ENCODE assay signal across 24 cellular contexts in genomic region chr1:62040450-62040849, GRCh38.
DNase-seq lines count a peak whose midpoint lies in the region; ATAC-seq and TF ChIP-seq lines count a peak whose summit lies in the region.
"Had no signal": no experiment of that assay in that cellular context is flagged by ENCODE, and none has a peak within 500 bp of the region (broad histone marks: within the 10 kb centered on the region; RNA-seq: fewer than 3 reads in every experiment).

No MANE protein-coding gene starts in this region.

- no peak for TF ChIP-seq CTCF in mammary epithelial cell (conservative IDR thresholded peaks at IDR 0.05 in 1 of 2, IDR thresholded peaks at IDR 0.05 in 1 of 2; ENCODE audit: extremely low read depth in 1 of 2, insufficient read depth in 1 of 2, low read depth in 1 of 2, low read length in 2 of 2)
- TF ChIP-seq CTCF in mesothelial cell of epicardium (IDR thresholded peaks at IDR 0.05; ENCODE audit: unreplicated experiment) = no peak

- DNase-seq in NCI-H2029 treated with DMSO at 0.1 percent for 48 hours (lab: John Stamatoyannopoulos, UW) (peak; percentile 42), NCI-H2029 (lab: John Stamatoyannopoulos, UW) (no peak), NCI-H146 treated with DMSO at 0.1 percent for 48 hours (lab: John Stamatoyannopoulos, UW; ENCODE audit: unreplicated experiment) (peak; percentile 23), mammary epithelial cell (peak; percentile 14), mesothelial cell of epicardium (ENCODE audit: low spot score in 2 of 2, unreplicated experiment in 2 of 2) (no peak), left colon (no peak), occipital lobe (lab: John Stamatoyannopoulos, UW) (no peak)
- DNase-seq in NK-92 treated with Interleukin-12 subunit alpha and Interleukin-12 subunit beta, amount 100 ng/mL, for 24 hours (lab: John Stamatoyannopoulos, UW) = no peak
- DNase-seq: activated CD4-positive, alpha-beta T cell treated with anti-CD3 and anti-CD28 coated beads, Interleukin-2, amount 10 ng/mL, durations not matched to agents 7 days and 5 days; activated CD8-positive, alpha-beta memory T cell treated with anti-CD3 and anti-CD28 coated beads, Interleukin-2, amount 50 U/mL, for 4 hours; activated effector memory CD4-positive, alpha-beta T cell treated with Interleukin-2 at 50 U/mL for 16 hours; activated naive CD8-positive, alpha-beta T cell treated with anti-CD3 and anti-CD28 coated beads, Interleukin-2, amount 50 U/mL, for 24 hours; BE2C; body of pancreas; GM23248; NCI-H1092; NCI-H226; Peyer's patch; sigmoid colon; stimulated activated CD4-positive, alpha-beta T cell treated with anti-CD3 and anti-CD28 coated beads, Interleukin-15, amount 100 ng/mL, for 24 hours; upper lobe of right lung had no signal

- dilution Hi-C loops in mammary epithelial cell (cut with HindIII; ENCODE audit: low sequenced_read_pairs) = no loop called here

- BruUV-seq in mammary epithelial cell (replicated peaks; lab: Mats Ljungman, UMichigan) = no TSS peak

- WGBS in mammary epithelial cell (ENCODE audit: low coverage, missing lambda C conversion rate) = 42% methylated on average over 2 of the region's 2 CpGs

- in situ Hi-C loops in mammary epithelial cell (cut with MboI; ENCODE audit: low sequenced_read_pairs in 2 of 2) = no loop called here

- peak overlapping the region; percentile 41 for H3K27ac Mint-ChIP-seq in mesothelial cell of epicardium
- H3K27ac Mint-ChIP-seq: activated CD4-positive, alpha-beta T cell treated with anti-CD3 and anti-CD28 coated beads, Interleukin-2, amount 10 ng/mL, durations not matched to agents 7 days and 5 days; activated naive CD8-positive, alpha-beta T cell treated with anti-CD3 and anti-CD28 coated beads, Interleukin-2, amount 50 U/mL, for 24 hours; T-helper 1 cell treated with Interleukin-12 subunit alpha and Interleukin-12 subunit beta and Interleukin-4 antibody, amounts not matched to agents 30 μg/mL and 1 μg/mL, for 36 hours had no signal

- no peaks in the 10 kb centered on the region for H3K4me1 ChIP-seq in mammary epithelial cell (ENCODE audit: insufficient read depth, low read length)
- H3K4me1 ChIP-seq: body of pancreas, Peyer's patch, upper lobe of right lung had no signal

- H3K4me2 ChIP-seq in mammary epithelial cell (ENCODE audit: insufficient read depth, low read depth, low read length) = no peak overlapping the region

- H3K27me3 Mint-ChIP-seq in mesothelial cell of epicardium (ENCODE audit: low read depth) = no peaks in the 10 kb centered on the region
- H3K27me3 Mint-ChIP-seq: activated CD4-positive, alpha-beta T cell treated with anti-CD3 and anti-CD28 coated beads, Interleukin-2, amount 10 ng/mL, durations not matched to agents 7 days and 5 days; activated naive CD8-positive, alpha-beta T cell treated with anti-CD3 and anti-CD28 coated beads, Interleukin-2, amount 50 U/mL, for 24 hours had no signal

- no peaks in the 10 kb centered on the region for H3K9me3 Mint-ChIP-seq in mesothelial cell of epicardium
- H3K9me3 Mint-ChIP-seq: activated CD4-positive, alpha-beta T cell treated with anti-CD3 and anti-CD28 coated beads, Interleukin-2, amount 10 ng/mL, durations not matched to agents 7 days and 5 days; activated naive CD8-positive, alpha-beta T cell treated with anti-CD3 and anti-CD28 coated beads, Interleukin-2, amount 50 U/mL, for 24 hours; nephron; T-helper 1 cell treated with Interleukin-12 subunit alpha and Interleukin-12 subunit beta and Interleukin-4 antibody, amounts not matched to agents 30 μg/mL and 1 μg/mL, for 36 hours had no signal

- CTCF ChIA-PET in mammary epithelial cell (lab: Charles Lee; ENCODE audit: low non-redundant PET) = no interaction called here

- no peak overlapping the region for H2AFZ ChIP-seq in mammary epithelial cell (ENCODE audit: low read depth, low read length)
- H2AFZ ChIP-seq: GM23248 had no signal

- H3K9ac ChIP-seq in mammary epithelial cell (ENCODE audit: insufficient read depth, low read length) = no peak overlapping the region
- H3K9ac ChIP-seq: GM23248 had no signal

- no peaks in the 10 kb centered on the region for H3K36me3 ChIP-seq in mammary epithelial cell (ENCODE audit: insufficient read depth, low read length)
- H3K36me3 ChIP-seq: BE2C, Peyer's patch, sigmoid colon, upper lobe of right lung had no signal

- H3K36me3 Mint-ChIP-seq in mesothelial cell of epicardium = peaks cover 6% of the 10 kb centered on the region

- peaks cover 16% of the 10 kb centered on the region for H3K4me1 Mint-ChIP-seq in mesothelial cell of epicardium
- H3K4me1 Mint-ChIP-seq: activated CD4-positive, alpha-beta T cell treated with anti-CD3 and anti-CD28 coated beads, Interleukin-2, amount 10 ng/mL, durations not matched to agents 7 days and 5 days; activated naive CD8-positive, alpha-beta T cell treated with anti-CD3 and anti-CD28 coated beads, Interleukin-2, amount 50 U/mL, for 24 hours had no signal

- no peaks in the 10 kb centered on the region for H3K27me3 ChIP-seq in mammary epithelial cell (ENCODE audit: insufficient read depth, low read length)
- H3K27me3 ChIP-seq: BE2C, body of pancreas, Peyer's patch, sigmoid colon, upper lobe of right lung had no signal

- no peaks in the 10 kb centered on the region for H3K79me2 ChIP-seq in mammary epithelial cell (ENCODE audit: insufficient read depth, low read length)

- no peak for ATAC-seq in left colon
- ATAC-seq: activated naive CD8-positive, alpha-beta T cell treated with anti-CD3 and anti-CD28 coated beads, Interleukin-2, amount 50 U/mL, for 24 hours; body of pancreas; left lobe of liver; upper lobe of right lung had no signal

- H3K9me3 ChIP-seq in mammary epithelial cell (replicated peaks; ENCODE audit: insufficient read depth, low read length) = no peaks in the 10 kb centered on the region
- H3K9me3 ChIP-seq: BE2C, body of pancreas, Peyer's patch, sigmoid colon, upper lobe of right lung had no signal

- no peak overlapping the region for H3K4me3 ChIP-seq in mammary epithelial cell (replicated peaks in 1 of 3; ENCODE audit: insufficient read depth in 1 of 3, low read depth in 2 of 3, low read length in 3 of 3)
- H3K4me3 ChIP-seq: body of pancreas, GM23248, Peyer's patch, sigmoid colon, upper lobe of right lung had no signal

- H4K20me1 ChIP-seq in mammary epithelial cell (ENCODE audit: insufficient read depth, low read length) = no peaks in the 10 kb centered on the region

- intact Hi-C loops in mammary epithelial cell (cut with micrococcal nuclease) (no loop called here), left colon (cut with DNase I, micrococcal nuclease) (no loop called here)

- no peak overlapping the region for H3K27ac ChIP-seq in mammary epithelial cell (ENCODE audit: insufficient read depth, low read depth, low read length)
- H3K27ac ChIP-seq: body of pancreas, GM23248, Peyer's patch, sigmoid colon, upper lobe of right lung had no signal

- no peak overlapping the region for H3K4me3 Mint-ChIP-seq in mesothelial cell of epicardium
- H3K4me3 Mint-ChIP-seq: activated CD4-positive, alpha-beta T cell treated with anti-CD3 and anti-CD28 coated beads, Interleukin-2, amount 10 ng/mL, durations not matched to agents 7 days and 5 days; activated naive CD8-positive, alpha-beta T cell treated with anti-CD3 and anti-CD28 coated beads, Interleukin-2, amount 50 U/mL, for 24 hours; nephron; T-helper 1 cell treated with Interleukin-12 subunit alpha and Interleukin-12 subunit beta and Interleukin-4 antibody, amounts not matched to agents 30 μg/mL and 1 μg/mL, for 36 hours had no signal

Comparison
In these comparisons a context has a peak if more than half of its experiments do, and no peak if none do; other contexts are left out.
1. DNase-seq: peak in NCI-H2029 treated with DMSO at 0.1 percent for 48 hours (single experiment), NCI-H146 treated with DMSO at 0.1 percent for 48 hours (single experiment) and mammary epithelial cell (single experiment); none in NCI-H2029 (single experiment), mesothelial cell of epicardium (0 of 2), NK-92 treated with Interleukin-12 subunit alpha and Interleukin-12 subunit beta, amount 100 ng/mL, for 24 hours (single experiment), left colon (0 of 2) and occipital lobe (single experiment).